Comparison of ENCODE assay signal across 11 cellular contexts in the genomic region with DNA sequence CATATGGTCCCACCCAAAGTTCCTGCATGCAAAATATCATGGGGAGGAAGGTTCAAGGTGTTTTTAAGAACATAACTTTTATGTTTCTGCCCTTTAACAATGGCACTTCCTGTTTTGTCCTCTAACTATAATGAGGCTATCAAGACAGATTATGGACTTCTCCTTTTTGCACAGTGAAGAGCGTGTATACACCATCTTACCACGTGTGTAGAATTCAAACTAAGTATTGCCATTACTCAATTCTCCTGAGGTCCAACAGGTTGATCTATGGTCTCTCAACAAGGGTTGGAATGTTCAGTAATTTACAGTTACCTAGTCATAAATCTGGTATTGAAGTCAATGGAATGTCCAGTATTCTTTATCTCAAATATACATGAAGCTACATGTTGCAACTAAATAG.
A peak's percentile ranks its signal among the peaks of the same experiment; 100 is the strongest.
DNase-seq lines count a peak whose midpoint lies in the region; ATAC-seq lines count a peak whose summit lies in the region.
"Had no signal": no experiment of that assay in that cellular context is flagged by ENCODE, and none has a peak within 500 bp of the region (broad histone marks: within the 10 kb centered on the region; RNA-seq: fewer than 3 reads in every experiment).

No MANE protein-coding gene starts in this region.

- H2BK120ac ChIP-seq in mesendoderm (ENCODE audit: low read depth, low read length), result no peak overlapping the region

- H3K23ac ChIP-seq in mesendoderm (ENCODE audit: low read length), result no peak overlapping the region

- peaks cover 24% of the 10 kb centered on the region for H3K4me1 Mint-ChIP-seq in T-helper 1 cell treated with Interleukin-12 subunit alpha and Interleukin-12 subunit beta and Interleukin-4 antibody, amounts not matched to agents 30 μg/mL and 1 μg/mL, for 36 hours (ENCODE audit: low read depth)
- H3K4me1 Mint-ChIP-seq in T-helper 17 cell, result peaks cover 24% of the 10 kb centered on the region
- H3K4me1 Mint-ChIP-seq in stimulated activated memory B cell treated with anti-CD40 and anti-IgM and Interleukin-4, amounts not matched to agents 10 μg/mL and 1 μg/mL and 100 μg/mL, for 72 hours, result peaks cover 49% of the 10 kb centered on the region
- peaks cover 22 to 35% of the 10 kb centered on the region in 2 donors for H3K4me1 Mint-ChIP-seq in immature natural killer cell

- H3K4me1 ChIP-seq in mesendoderm (ENCODE audit: control insufficient read depth, low read depth, low read length), result no peaks in the 10 kb centered on the region

- DNase-seq in T-helper 1 cell, result no peak
- DNase-seq in T-helper 17 cell, result no peak
- DNase-seq in mesendoderm, result no peak
- DNase-seq in immature natural killer cell, result no peak
- DNase-seq in stimulated activated CD4-positive, alpha-beta T cell treated with anti-CD3 and anti-CD28 coated beads, Interleukin-2, amount 100 ng/mL, for 48 hours, result no peak
- DNase-seq: effector memory CD4-positive, alpha-beta T cell; NCI-H1105 treated with DMSO at 0.1 percent for 48 hours; stimulated activated CD4-positive, alpha-beta T cell treated with anti-CD3 and anti-CD28 coated beads, Interleukin-4, amount 100 ng/mL, for 1 hour had no signal

- no peak overlapping the region for H3K56ac ChIP-seq in mesendoderm (ENCODE audit: low read length)

- WGBS in mesendoderm (ENCODE audit: extremely low coverage, insufficient coverage, low lambda C conversion rate), result no CpG with 5 or more reads among the region's 2 CpGs

- ATAC-seq in HG03103 (IDR thresholded peaks at IDR 0.05; ENCODE audit: low read depth, unreplicated experiment) (peak; percentile 62), T-helper 17 cell (peak; percentile 62)
- ATAC-seq in stimulated activated memory B cell treated with anti-CD40 and anti-IgM and Interleukin-4, amounts not matched to agents 10 μg/mL and 1 μg/mL and 100 μg/mL, for 72 hours, result peak; percentile 92

- peaks cover 3% of the 10 kb centered on the region for H3K9me3 Mint-ChIP-seq in T-helper 1 cell treated with Interleukin-12 subunit alpha and Interleukin-12 subunit beta and Interleukin-4 antibody, amounts not matched to agents 30 μg/mL and 1 μg/mL, for 36 hours
- peaks cover 2% of the 10 kb centered on the region for H3K9me3 Mint-ChIP-seq in stimulated activated memory B cell treated with anti-CD40 and anti-IgM and Interleukin-4, amounts not matched to agents 10 μg/mL and 1 μg/mL and 100 μg/mL, for 72 hours
- no peaks in the 10 kb centered on the region for H3K9me3 Mint-ChIP-seq in immature natural killer cell

- H3K9me3 ChIP-seq in T-helper 17 cell (ENCODE audit: control insufficient read depth, low read length, poor library complexity, severe bottlenecking), result no peaks in the 10 kb centered on the region

- no peak overlapping the region for H3K4me2 ChIP-seq in mesendoderm (ENCODE audit: low read length)

- no peak overlapping the region for H3K4me3 ChIP-seq in mesendoderm (ENCODE audit: low read length)

- H3K27ac Mint-ChIP-seq in T-helper 1 cell treated with Interleukin-12 subunit alpha and Interleukin-12 subunit beta and Interleukin-4 antibody, amounts not matched to agents 30 μg/mL and 1 μg/mL, for 36 hours, result peak overlapping the region; percentile 58
- H3K27ac Mint-ChIP-seq in T-helper 17 cell (peak overlapping the region; percentile 86), immature natural killer cell (peak overlapping the region in 1 of 6 donors; percentile 29)
- H3K27ac Mint-ChIP-seq in stimulated activated memory B cell treated with anti-CD40 and anti-IgM and Interleukin-4, amounts not matched to agents 10 μg/mL and 1 μg/mL and 100 μg/mL, for 72 hours, result peak overlapping the region; percentile 96

- no peaks in the 10 kb centered on the region for H3K79me2 ChIP-seq in mesendoderm (ENCODE audit: control insufficient read depth, insufficient read depth, low read length)

- H3K27ac ChIP-seq in mesendoderm (ENCODE audit: low read depth, low read length), result no peak overlapping the region

- no peak overlapping the region for H3K4ac ChIP-seq in mesendoderm (ENCODE audit: low read depth, low read length)

- H3K18ac ChIP-seq in mesendoderm (ENCODE audit: low read length), result no peak overlapping the region

- H2BK5ac ChIP-seq in mesendoderm (ENCODE audit: low read length), result no peak overlapping the region

- no peak overlapping the region for H2BK15ac ChIP-seq in mesendoderm (replicated peaks; ENCODE audit: low read depth)

- H3K79me1 ChIP-seq in mesendoderm (ENCODE audit: low read length), result no peaks in the 10 kb centered on the region

- no peak overlapping the region for H4K5ac ChIP-seq in mesendoderm (ENCODE audit: low read length)

- no peak overlapping the region for H4K8ac ChIP-seq in mesendoderm (ENCODE audit: low read depth, low read length)

- H3K4me3 Mint-ChIP-seq in T-helper 1 cell treated with Interleukin-12 subunit alpha and Interleukin-12 subunit beta and Interleukin-4 antibody, amounts not matched to agents 30 μg/mL and 1 μg/mL, for 36 hours, result no peak overlapping the region
- H3K4me3 Mint-ChIP-seq in T-helper 17 cell, result peak overlapping the region; percentile 16
- H3K4me3 Mint-ChIP-seq in stimulated activated memory B cell treated with anti-CD40 and anti-IgM and Interleukin-4, amounts not matched to agents 10 μg/mL and 1 μg/mL and 100 μg/mL, for 72 hours, result no peak overlapping the region
- H3K4me3 Mint-ChIP-seq in immature natural killer cell, result no peak overlapping the region

- no peak overlapping the region for H2AK5ac ChIP-seq in mesendoderm (ENCODE audit: low read length)

- H3K9ac ChIP-seq in mesendoderm (ENCODE audit: low read length), result no peak overlapping the region

- no peaks in the 10 kb centered on the region for H3K27me3 ChIP-seq in mesendoderm (ENCODE audit: insufficient read depth, low read length, poor library complexity)

- H3K36me3 ChIP-seq in mesendoderm (ENCODE audit: control insufficient read depth, insufficient read depth, low read length), result no peaks in the 10 kb centered on the region

- H3K27me3 Mint-ChIP-seq in T-helper 1 cell treated with Interleukin-12 subunit alpha and Interleukin-12 subunit beta and Interleukin-4 antibody, amounts not matched to agents 30 μg/mL and 1 μg/mL, for 36 hours (ENCODE audit: low read depth), result no peaks in the 10 kb centered on the region
- H3K27me3 Mint-ChIP-seq in T-helper 17 cell (no peaks in the 10 kb centered on the region), immature natural killer cell (ENCODE audit: low read depth in 3 of 3) (peaks cover 0 to 3% (median 0%) of the 10 kb centered on the region in 3 donors)
- no peaks in the 10 kb centered on the region for H3K27me3 Mint-ChIP-seq in stimulated activated memory B cell treated with anti-CD40 and anti-IgM and Interleukin-4, amounts not matched to agents 10 μg/mL and 1 μg/mL and 100 μg/mL, for 72 hours

- H3K36me3 Mint-ChIP-seq in T-helper 1 cell treated with Interleukin-12 subunit alpha and Interleukin-12 subunit beta and Interleukin-4 antibody, amounts not matched to agents 30 μg/mL and 1 μg/mL, for 36 hours (ENCODE audit: low read depth), result peaks cover 6% of the 10 kb centered on the region
- H3K36me3 Mint-ChIP-seq in T-helper 17 cell (ENCODE audit: low read depth) (no peaks in the 10 kb centered on the region), immature natural killer cell (no peaks in the 10 kb centered on the region)
- peaks cover 5% of the 10 kb centered on the region for H3K36me3 Mint-ChIP-seq in stimulated activated memory B cell treated with anti-CD40 and anti-IgM and Interleukin-4, amounts not matched to agents 10 μg/mL and 1 μg/mL and 100 μg/mL, for 72 hours
